Comparison of ENCODE assay signal across 21 cellular contexts in the genomic region with DNA sequence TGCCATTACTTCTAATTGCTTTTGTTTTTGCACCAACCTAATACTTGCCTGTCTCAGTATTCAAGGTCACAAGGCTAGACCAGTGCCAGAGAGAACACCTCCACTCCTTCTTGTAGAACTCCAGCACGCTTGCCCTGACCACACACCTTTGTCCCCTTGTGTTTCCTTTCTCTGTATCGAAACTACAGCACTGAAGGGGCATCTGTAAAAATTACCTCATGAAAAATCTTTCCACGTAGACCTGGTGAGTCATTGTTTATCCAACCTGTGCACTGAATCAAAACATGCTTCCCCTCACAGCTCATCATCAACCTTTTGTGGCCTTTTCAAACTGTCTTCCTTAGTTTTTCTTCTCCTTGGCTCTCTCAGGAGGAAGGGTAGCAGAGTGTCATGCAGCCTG.
A peak's percentile ranks its signal among the peaks of the same experiment; 100 is the strongest.
DNase-seq lines count a peak whose midpoint lies in the region; ATAC-seq, FAIRE-seq and TF ChIP-seq lines count a peak whose summit lies in the region.
"Had no signal": no experiment of that assay in that cellular context is flagged by ENCODE, and none has a peak within 500 bp of the region (broad histone marks: within the 10 kb centered on the region; RNA-seq: fewer than 3 reads in every experiment).

No MANE protein-coding gene starts in this region.

- H3K9me1 ChIP-seq in keratinocyte (ENCODE audit: control insufficient read depth, extremely low read depth, insufficient read depth, low read length): no peaks in the 10 kb centered on the region

- no peaks in the 10 kb centered on the region for H3K36me3 ChIP-seq in keratinocyte (ENCODE audit: control insufficient read depth in 2 of 2, extremely low read depth in 1 of 2, insufficient read depth in 2 of 2, low read length in 2 of 2)
- no peaks in the 10 kb centered on the region for H3K36me3 ChIP-seq in OCI-LY7 (ENCODE audit: insufficient read depth, low read length)
- H3K36me3 ChIP-seq: BE2C, cardiac muscle cell, HAP-1, left lung had no signal

- H4K20me1 ChIP-seq in keratinocyte (ENCODE audit: control insufficient read depth, extremely low read depth, insufficient read depth, low read length): no peaks in the 10 kb centered on the region
- no peaks in the 10 kb centered on the region for H4K20me1 ChIP-seq in OCI-LY7 (ENCODE audit: insufficient read depth, low read length)

- H3K9me2 ChIP-seq in OCI-LY7 (ENCODE audit: insufficient read depth, low read length): no peaks in the 10 kb centered on the region

- no peaks in the 10 kb centered on the region for H3K79me2 ChIP-seq in keratinocyte (ENCODE audit: control insufficient read depth, insufficient read depth, low read length)
- no peaks in the 10 kb centered on the region for H3K79me2 ChIP-seq in OCI-LY7 (ENCODE audit: insufficient read depth, low read depth, low read length)

- H2AFZ ChIP-seq in keratinocyte (ENCODE audit: control insufficient read depth, low read length): no peak overlapping the region
- H2AFZ ChIP-seq in OCI-LY7 (ENCODE audit: low read length): no peak overlapping the region

- ATAC-seq in GM21786 (IDR thresholded peaks at IDR 0.05; ENCODE audit: unreplicated experiment) (peak; percentile 61), left cardiac atrium (no peak)
- ATAC-seq: left lung; naive thymus-derived CD8-positive, alpha-beta T cell; Right ventricle myocardium inferior had no signal

- H3K4me1 ChIP-seq in keratinocyte (ENCODE audit: control insufficient read depth, extremely low read depth, insufficient read depth, low read length): peaks cover 21% of the 10 kb centered on the region
- H3K4me1 ChIP-seq in OCI-LY7 (ENCODE audit: insufficient read depth, low read length, poor library complexity, severe bottlenecking): no peaks in the 10 kb centered on the region
- H3K4me1 ChIP-seq: BE2C, left lung had no signal

- CTCF ChIA-PET in OCI-LY7 (lab: Charles Lee; ENCODE audit: unreplicated experiment): no interaction called here

- POLR2A ChIA-PET in OCI-LY7 (lab: Charles Lee): interaction anchor here (0.8 kb wide), 1 partner anchor 10 kb away, joined by 3 read pairs; no protein-coding TSS in a partner anchor

- FAIRE-seq in RCC 7860 (lab: Jason Lieb, UNC) (no peak), keratinocyte (lab: Jason Lieb, UNC) (peak; percentile 73)
- FAIRE-seq: endometrium had no signal

- no TSS peak for BruUV-seq in OCI-LY7 (replicated peaks; lab: Mats Ljungman, UMichigan)

- H3K4me3 ChIP-seq in keratinocyte (ENCODE audit: control insufficient read depth in 2 of 3, extremely low read depth in 1 of 3, insufficient read depth in 2 of 3, low read depth in 1 of 3, low read length in 3 of 3): no peak overlapping the region
- H3K4me3 ChIP-seq in OCI-LY7 (ENCODE audit: low read depth, low read length, poor library complexity, severe bottlenecking): no peak overlapping the region
- H3K4me3 ChIP-seq: cardiac muscle cell, HAP-1, left lung had no signal

- DNase-seq in DMS53 (lab: John Stamatoyannopoulos, UW) (peak; percentile 74), RCC 7860 (ENCODE audit: low spot score) (peak; percentile 50), keratinocyte (ENCODE audit: low read depth, low spot score) (no peak), left cardiac atrium (no peak), RKO (ENCODE audit: low spot score) (no peak), GM20000 (ENCODE audit: low spot score) (no peak), OCI-LY7 (ENCODE audit: low spot score) (no peak)
- DNase-seq: activated CD4-positive, alpha-beta T cell treated with anti-CD3 and anti-CD28 coated beads, Interleukin-2, amount 50 U/mL, for 48 hours; activated gamma-delta T cell; BE2C; EL; left lung; naive thymus-derived CD8-positive, alpha-beta T cell; NCI-H510A treated with DMSO at 0.1 percent for 48 hours; stimulated activated CD4-positive, alpha-beta T cell treated with anti-CD3 and anti-CD28 coated beads, Interleukin-1b, Interleukin-23, amount 100 ng/mL, for 48 hours; T1000 had no signal

- intact Hi-C loops in left cardiac atrium (cut with DNase I): loop anchor here (10.0 kb wide), 2 partner anchors 170 to 240 kb away; no protein-coding TSS in a partner anchor
- intact Hi-C loops in OCI-LY7 (cut with micrococcal nuclease; ENCODE audit: unreplicated experiment): loop anchor here (5.0 kb wide), 1 partner anchor 48 kb away; no protein-coding TSS in a partner anchor

- TF ChIP-seq CTCF in keratinocyte (optimal IDR thresholded peaks at IDR 0.05 in 1 of 3, IDR thresholded peaks at IDR 0.05 in 1 of 3, conservative IDR thresholded peaks at IDR 0.05 in 1 of 3; ENCODE audit: extremely low read depth in 1 of 3, insufficient read depth in 2 of 3, low read length in 3 of 3) (no peak), GM20000 (IDR thresholded peaks at IDR 0.05; ENCODE audit: extremely low read depth, missing control alignments) (no peak), OCI-LY7 (conservative IDR thresholded peaks at IDR 0.05; ENCODE audit: low read length) (no peak)

- H3K27ac ChIP-seq in keratinocyte (ENCODE audit: control insufficient read depth, insufficient read depth, low read length): no peak overlapping the region
- H3K27ac ChIP-seq in OCI-LY7 (ENCODE audit: low read depth, low read length, poor library complexity, severe bottlenecking): no peak overlapping the region
- H3K27ac ChIP-seq: cardiac muscle cell, left lung had no signal

- no peak overlapping the region for H3K9ac ChIP-seq in keratinocyte (ENCODE audit: control insufficient read depth, extremely low read depth, insufficient read depth, low read length)

- H3K4me2 ChIP-seq in keratinocyte (ENCODE audit: control insufficient read depth, extremely low read depth, insufficient read depth, low read depth, low read length) (no peak overlapping the region), OCI-LY7 (ENCODE audit: low read length) (no peak overlapping the region)

- H3K9me3 ChIP-seq in keratinocyte (ENCODE audit: control insufficient read depth, low read depth, low read length) (no peaks in the 10 kb centered on the region), OCI-LY7 (ENCODE audit: low read length) (no peaks in the 10 kb centered on the region)
- H3K9me3 ChIP-seq: BE2C, HAP-1, left lung had no signal

- dilution Hi-C loops in keratinocyte (cut with MboI; ENCODE audit: extremely low pct_ligation_motif_present, low sequenced_read_pairs): no loop called here

- no peaks in the 10 kb centered on the region for H3K27me3 ChIP-seq in keratinocyte (ENCODE audit: control insufficient read depth, extremely low read depth, insufficient read depth, low read length)
- H3K27me3 ChIP-seq: BE2C, cardiac muscle cell, left lung had no signal

Comparison
In these comparisons a context has a peak if more than half of its experiments do, and no peak if none do; other contexts are left out.
1. DNase-seq: peak in DMS53 (single experiment) and RCC 7860 (single experiment); none in keratinocyte (single experiment), left cardiac atrium (single experiment), RKO (single experiment), GM20000 (single experiment) and OCI-LY7 (single experiment).